ENCODE assay signal across 18 cellular contexts in the genomic region with DNA sequence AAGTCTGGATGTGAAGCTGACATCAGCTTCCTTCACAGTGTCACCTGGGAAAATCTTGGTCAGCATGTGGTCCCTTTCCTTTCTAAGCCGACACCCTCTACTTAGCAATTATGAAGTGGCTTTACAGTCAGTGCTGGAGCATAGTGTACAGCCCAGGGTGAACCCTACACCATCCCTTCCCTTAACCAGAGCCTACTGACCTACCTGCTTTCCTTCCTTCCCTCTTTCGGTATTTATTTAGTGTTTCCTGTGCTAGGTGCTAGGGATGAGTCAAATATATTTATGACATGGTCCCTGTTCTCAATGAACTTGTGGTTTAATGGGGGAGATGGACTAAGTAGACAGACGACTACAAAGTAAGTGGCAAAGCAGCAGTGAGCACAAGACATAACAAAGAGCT.
A peak's percentile ranks its signal among the peaks of the same experiment; 100 is the strongest.
DNase-seq lines count a peak whose midpoint lies in the region; ATAC-seq and TF ChIP-seq lines count a peak whose summit lies in the region.
"Had no signal": no experiment of that assay in that cellular context is flagged by ENCODE, and none has a peak within 500 bp of the region (broad histone marks: within the 10 kb centered on the region; RNA-seq: fewer than 3 reads in every experiment).

No MANE protein-coding gene starts in this region.

- DNase-seq in activated T-cell treated with anti-CD3 and anti-CD28 coated beads, Interleukin-2, amount 50 U/mL, for 24 hours: no peak
- DNase-seq in activated T-cell treated with anti-CD3 and anti-CD28 coated beads for 4 hours (no peak), GM13977 (ENCODE audit: low spot score) (peak; percentile 38), left colon (no peak), ovary (no peak), GM13976 (ENCODE audit: low spot score) (no peak)
- DNase-seq in activated CD8-positive, alpha-beta T cell treated with anti-CD3 and anti-CD28 coated beads, Interleukin-2, amount 10 ng/mL, durations not matched to agents 7 days and 5 days: no peak
- DNase-seq: amniotic stem cell, DMS 273 treated with DMSO at 0.1 percent for 48 hours, dorsolateral prefrontal cortex, NCI-H524 treated with DMSO at 0.1 percent for 48 hours, posterior cingulate gyrus, upper lobe of left lung had no signal

- H3K9me3 Mint-ChIP-seq in activated T-cell treated with anti-CD3 and anti-CD28 coated beads, Interleukin-2, amount 50 U/mL, for 24 hours: no peaks in the 10 kb centered on the region
- H3K9me3 Mint-ChIP-seq in activated CD8-positive, alpha-beta T cell treated with anti-CD3 and anti-CD28 coated beads, Interleukin-2, amount 10 ng/mL, durations not matched to agents 7 days and 5 days (ENCODE audit: insufficient read depth): no peaks in the 10 kb centered on the region
- H3K9me3 Mint-ChIP-seq: GM23338, nephron had no signal

- no peaks in the 10 kb centered on the region for H3K9me3 ChIP-seq in ovary
- H3K9me3 ChIP-seq: upper lobe of left lung had no signal

- in situ Hi-C loops in GM13977 (cut with MboI; ENCODE audit: low pct_unique_long_range_greater_than_20kb, low sequenced_read_pairs, unreplicated experiment) (no loop called here), GM13976 (cut with MboI; ENCODE audit: low sequenced_read_pairs, unreplicated experiment) (no loop called here)

- WGBS in ovary, 3 donors: 66 to 73% (median 69%) methylated on average over 3 of the region's 3 CpGs

- POLR2A ChIA-PET in activated CD8-positive, alpha-beta T cell treated with anti-CD3 and anti-CD28 coated beads, Interleukin-2, amount 10 ng/mL, durations not matched to agents 7 days and 5 days (lab: Charles Lee): no interaction called here

- intact Hi-C loops in left colon (cut with DNase I, micrococcal nuclease) (no loop called here), ovary (cut with DNase I) (loop anchor here in 1 of 4 donors (10.0 kb wide), 1 partner anchor 60 kb away; no protein-coding TSS in a partner anchor)

- CTCF ChIA-PET in activated CD8-positive, alpha-beta T cell treated with anti-CD3 and anti-CD28 coated beads, Interleukin-2, amount 10 ng/mL, durations not matched to agents 7 days and 5 days (lab: Charles Lee): interaction anchor here (1.2 to 1.4 kb wide), 2 partner anchors 13 to 103 kb away, joined by 3 to 4 read pairs; no protein-coding TSS in a partner anchor

- H3K4me3 ChIP-seq in ovary: no peak overlapping the region
- H3K4me3 ChIP-seq: cardiac muscle cell, dorsolateral prefrontal cortex, GM23338, upper lobe of left lung had no signal

- H3K27me3 Mint-ChIP-seq in activated T-cell treated with anti-CD3 and anti-CD28 coated beads, Interleukin-2, amount 50 U/mL, for 24 hours: no peaks in the 10 kb centered on the region
- no peaks in the 10 kb centered on the region for H3K27me3 Mint-ChIP-seq in activated CD8-positive, alpha-beta T cell treated with anti-CD3 and anti-CD28 coated beads, Interleukin-2, amount 10 ng/mL, durations not matched to agents 7 days and 5 days (ENCODE audit: low read depth)

- H3K4me1 Mint-ChIP-seq in activated T-cell treated with anti-CD3 and anti-CD28 coated beads, Interleukin-2, amount 50 U/mL, for 24 hours (ENCODE audit: low read depth): peaks cover 17% of the 10 kb centered on the region
- peaks cover 14% of the 10 kb centered on the region for H3K4me1 Mint-ChIP-seq in activated CD8-positive, alpha-beta T cell treated with anti-CD3 and anti-CD28 coated beads, Interleukin-2, amount 10 ng/mL, durations not matched to agents 7 days and 5 days (ENCODE audit: low read depth)

- H3K27ac Mint-ChIP-seq in activated T-cell treated with anti-CD3 and anti-CD28 coated beads, Interleukin-2, amount 50 U/mL, for 24 hours: peak overlapping the region; percentile 69
- H3K27ac Mint-ChIP-seq in activated CD8-positive, alpha-beta T cell treated with anti-CD3 and anti-CD28 coated beads, Interleukin-2, amount 10 ng/mL, durations not matched to agents 7 days and 5 days: no peak overlapping the region
- H3K27ac Mint-ChIP-seq: GM23338, nephron had no signal

- no peak overlapping the region for H3K27ac ChIP-seq in ovary
- H3K27ac ChIP-seq: cardiac muscle cell, dorsolateral prefrontal cortex, upper lobe of left lung had no signal

- H3K4me1 ChIP-seq in ovary (ENCODE audit: insufficient read depth): no peaks in the 10 kb centered on the region
- H3K4me1 ChIP-seq: upper lobe of left lung had no signal

- TF ChIP-seq POLR2A in ovary (IDR thresholded peaks at IDR 0.05): no peak

- TF ChIP-seq CTCF in GM13977 (IDR thresholded peaks at IDR 0.05; ENCODE audit: extremely low read depth, insufficient read depth, missing control alignments) (no peak), ovary (IDR thresholded peaks at IDR 0.05) (no peak), GM13976 (IDR thresholded peaks at IDR 0.05; ENCODE audit: borderline replicate concordance, control extremely low read depth, extremely low read depth, insufficient read depth, missing control alignments) (no peak)

- no peak overlapping the region for H3K4me3 Mint-ChIP-seq in activated T-cell treated with anti-CD3 and anti-CD28 coated beads, Interleukin-2, amount 50 U/mL, for 24 hours
- no peak overlapping the region for H3K4me3 Mint-ChIP-seq in activated CD8-positive, alpha-beta T cell treated with anti-CD3 and anti-CD28 coated beads, Interleukin-2, amount 10 ng/mL, durations not matched to agents 7 days and 5 days
- H3K4me3 Mint-ChIP-seq: GM23338, nephron had no signal

- ATAC-seq in activated CD8-positive, alpha-beta T cell treated with anti-CD3 and anti-CD28 coated beads, Interleukin-2, amount 10 ng/mL, durations not matched to agents 7 days and 5 days: peak; percentile 19
- ATAC-seq in left colon: peak; percentile 21
- ATAC-seq in HG03175 (IDR thresholded peaks at IDR 0.05; ENCODE audit: unreplicated experiment): no peak
- ATAC-seq: GM23338, Right ventricle myocardium inferior had no signal

- no peaks in the 10 kb centered on the region for H3K27me3 ChIP-seq in ovary
- H3K27me3 ChIP-seq: cardiac muscle cell, dorsolateral prefrontal cortex, upper lobe of left lung had no signal

- no peak for TF ChIP-seq EP300 in ovary (IDR thresholded peaks at IDR 0.05)

- H3K36me3 Mint-ChIP-seq in activated T-cell treated with anti-CD3 and anti-CD28 coated beads, Interleukin-2, amount 50 U/mL, for 24 hours (ENCODE audit: low read depth): no peaks in the 10 kb centered on the region
- H3K36me3 Mint-ChIP-seq in activated CD8-positive, alpha-beta T cell treated with anti-CD3 and anti-CD28 coated beads, Interleukin-2, amount 10 ng/mL, durations not matched to agents 7 days and 5 days (ENCODE audit: low read depth): no peaks in the 10 kb centered on the region

- H3K36me3 ChIP-seq in ovary: no peaks in the 10 kb centered on the region
- H3K36me3 ChIP-seq: cardiac muscle cell, upper lobe of left lung had no signal
